8 cellular contexts compared by ENCODE assay signal in genomic region chr6:114096553-114097172, GRCh38.
DNase-seq lines count a peak whose midpoint lies in the region; ATAC-seq and TF ChIP-seq lines count a peak whose summit lies in the region.

No MANE protein-coding gene starts in this region.

- H3K9me2 ChIP-seq in neural cell (ENCODE audit: insufficient read depth, low read length): no peaks in the 10 kb centered on the region

- DNase-seq in stimulated activated CD4-positive, alpha-beta T cell treated with anti-CD3 and anti-CD28 coated beads, Interleukin-4, amount 100 ng/mL, for 24 hours: peak; percentile 19
- DNase-seq in stimulated activated CD4-positive, alpha-beta T cell treated with anti-CD3 and anti-CD28 coated beads, Interleukin-4, amount 100 ng/mL, for 4 hours: no peak
- DNase-seq in NCI-H748 treated with DMSO at 0.1 percent for 48 hours (lab: John Stamatoyannopoulos, UW) (peak; percentile 13), chondrocyte (ENCODE audit: low spot score) (no peak), GF-D8 (lab: John Stamatoyannopoulos, UW) (no peak), Ammon's horn (ENCODE audit: low spot score) (no peak)

- no peaks in the 10 kb centered on the region for H3K36me3 ChIP-seq in neural cell (ENCODE audit: insufficient read depth, low read length)

- peak; percentile 56 for ATAC-seq in HG02678 (IDR thresholded peaks at IDR 0.05; ENCODE audit: unreplicated experiment)

- no peaks in the 10 kb centered on the region for H4K20me1 ChIP-seq in neural cell (ENCODE audit: insufficient read depth)

- no peaks in the 10 kb centered on the region for H3K27me3 Mint-ChIP-seq in chondrocyte (ENCODE audit: low read depth)

- no peaks in the 10 kb centered on the region for H3K36me3 Mint-ChIP-seq in chondrocyte (ENCODE audit: low read depth)

- no peak overlapping the region for H3K9ac ChIP-seq in neural cell (ENCODE audit: low read length)

- H3K79me2 ChIP-seq in neural cell (replicated peaks; ENCODE audit: insufficient read depth, low read length): no peaks in the 10 kb centered on the region

- TF ChIP-seq CTCF in chondrocyte (IDR thresholded peaks at IDR 0.05): peak; percentile 95
- TF ChIP-seq CTCF in neural cell (IDR thresholded peaks at IDR 0.05; ENCODE audit: poor library complexity, severe bottlenecking): peak; percentile 83

- H3K9me3 Mint-ChIP-seq in chondrocyte (ENCODE audit: low read depth): no peaks in the 10 kb centered on the region

- peaks cover 15% of the 10 kb centered on the region for H3K4me1 Mint-ChIP-seq in chondrocyte (ENCODE audit: low read depth)

- H2AFZ ChIP-seq in neural cell (ENCODE audit: low read depth, low read length): no peak overlapping the region

- H3K4me3 ChIP-seq in neural cell (ENCODE audit: low read length): no peak overlapping the region

- H3K27ac ChIP-seq in neural cell (ENCODE audit: low read length): no peak overlapping the region

- no peaks in the 10 kb centered on the region for H3F3A ChIP-seq in neural cell (ENCODE audit: insufficient read depth, low read length, poor library complexity, severe bottlenecking)

- no peaks in the 10 kb centered on the region for H3K27me3 ChIP-seq in neural cell (ENCODE audit: insufficient read depth, low read depth, low read length)

- no peaks in the 10 kb centered on the region for H3K9me3 ChIP-seq in neural cell (ENCODE audit: low read length)

- H3K4me2 ChIP-seq in neural cell (ENCODE audit: low read length): no peak overlapping the region

- TF ChIP-seq EP300 in neural cell (conservative IDR thresholded peaks at IDR 0.05; ENCODE audit: poor library complexity, severe bottlenecking): no peak

- H3K4me3 Mint-ChIP-seq in chondrocyte (ENCODE audit: unreplicated experiment): no peak overlapping the region

- TF ChIP-seq RAD21 in neural cell (conservative IDR thresholded peaks at IDR 0.05): peak; percentile 85

- H3K27ac Mint-ChIP-seq in chondrocyte (ENCODE audit: unreplicated experiment): no peak overlapping the region

TF ChIP-seq in neural cell, 6 proteins besides CTCF, POLR2A, EP300 and RAD21:
- no peak for TF ChIP-seq TAF1 (IDR thresholded peaks at IDR 0.05; ENCODE audit: low read depth)
- TF ChIP-seq EZH2 (IDR thresholded peaks at IDR 0.05; ENCODE audit: borderline replicate concordance, insufficient read depth, low read length, poor library complexity, severe bottlenecking): no peak
- TF ChIP-seq SMC3 (conservative IDR thresholded peaks at IDR 0.05; ENCODE audit: poor library complexity): peak; percentile 82
- no peak for TF ChIP-seq MXI1 (conservative IDR thresholded peaks at IDR 0.05; ENCODE audit: poor library complexity, severe bottlenecking)
TF ChIP-seq in neural cell: peak in this region for 1.

Comparison
In these comparisons a context has a peak if more than half of its experiments do, and no peak if none do; other contexts are left out.
1. DNase-seq: peak in stimulated activated CD4-positive, alpha-beta T cell treated with anti-CD3 and anti-CD28 coated beads, Interleukin-4, amount 100 ng/mL, for 24 hours (single experiment) and NCI-H748 treated with DMSO at 0.1 percent for 48 hours (single experiment); none in stimulated activated CD4-positive, alpha-beta T cell treated with anti-CD3 and anti-CD28 coated beads, Interleukin-4, amount 100 ng/mL, for 4 hours (0 of 2), chondrocyte (single experiment), GF-D8 (single experiment) and Ammon's horn (single experiment).